In the genomic region with DNA sequence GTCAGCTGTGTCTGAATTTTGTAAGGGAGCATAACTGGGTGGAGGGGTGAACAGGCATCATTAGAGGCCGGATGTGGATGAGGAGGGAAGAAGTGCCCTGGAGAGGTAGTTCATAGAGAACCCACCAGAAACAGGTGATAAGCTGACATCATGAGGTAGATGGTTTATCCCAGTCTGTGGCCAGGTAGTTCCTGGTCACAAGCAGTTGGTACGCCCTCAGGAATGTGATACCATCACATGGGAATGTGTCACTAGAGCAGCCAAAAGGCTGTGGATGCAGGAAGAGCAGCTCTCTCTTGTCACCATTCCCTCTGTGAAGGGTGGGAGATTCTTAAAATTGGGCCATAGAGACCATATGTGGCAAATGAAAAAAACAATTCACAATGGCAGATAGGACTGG, we compare ENCODE assay signal across 13 cellular contexts. TPM values are rescaled to one million over a fixed set of nuclear protein-coding genes. Genes with fewer than 3 reads are reported as not detected.
DNase-seq lines count a peak whose midpoint lies in the region; ATAC-seq and TF ChIP-seq lines count a peak whose summit lies in the region.
"Had no signal": no experiment of that assay in that cellular context is flagged by ENCODE, and none has a peak within 500 bp of the region (broad histone marks: within the 10 kb centered on the region; RNA-seq: fewer than 3 reads in every experiment).

No MANE protein-coding gene starts in this region.

- H3K27me3 ChIP-seq in SJCRH30 (no peaks in the 10 kb centered on the region), skeletal muscle satellite cell (ENCODE audit: control insufficient read depth, insufficient read depth, low read length) (no peaks in the 10 kb centered on the region), endodermal cell (ENCODE audit: control insufficient read depth, insufficient read depth, low read length, poor library complexity, severe bottlenecking) (no peaks in the 10 kb centered on the region)

- H3K4me1 ChIP-seq in SJCRH30 (peaks cover 22% of the 10 kb centered on the region), skeletal muscle satellite cell (ENCODE audit: control insufficient read depth, insufficient read depth, low read length) (peaks cover 65% of the 10 kb centered on the region), endodermal cell (ENCODE audit: control insufficient read depth, insufficient read depth, low read length) (no peaks in the 10 kb centered on the region)

- peaks cover 53% of the 10 kb centered on the region for H3K4me1 Mint-ChIP-seq in T-helper 2 cell treated with Interferon-gamma antibody and Interleukin-4, amounts not matched to agents 5 μg/mL and 100 μg/mL, for 36 hours (ENCODE audit: low read depth)
- H3K4me1 Mint-ChIP-seq in endodermal cell, result peaks cover 8% of the 10 kb centered on the region

- no peaks in the 10 kb centered on the region for H3K27me3 Mint-ChIP-seq in T-helper 2 cell treated with Interferon-gamma antibody and Interleukin-4, amounts not matched to agents 5 μg/mL and 100 μg/mL, for 36 hours (ENCODE audit: low read depth)
- no peaks in the 10 kb centered on the region for H3K27me3 Mint-ChIP-seq in endodermal cell (ENCODE audit: insufficient read depth)

- DNase-seq in T-helper 2 cell treated with Interferon-gamma antibody and Interleukin-4, amounts not matched to agents 5 μg/mL and 100 μg/mL, for 36 hours (ENCODE audit: low spot score), result no peak
- DNase-seq in T-helper 2 cell (no peak), SJCRH30 (no peak), NCI-H82 (lab: John Stamatoyannopoulos, UW) (no peak), endodermal cell (no peak)
- no peak for DNase-seq in stimulated activated naive CD4-positive, alpha-beta T cell treated with Interleukin-2 at 50 U/mL for 16 hours (lab: John Stamatoyannopoulos, UW)
- DNase-seq: 8988T; effector CD4-positive, alpha-beta T cell; EL; NCI-H526 had no signal

- H3K4me3 ChIP-seq in SJCRH30 (no peak overlapping the region), skeletal muscle satellite cell (ENCODE audit: low read length) (no peak overlapping the region), endodermal cell (ENCODE audit: low read length) (no peak overlapping the region)

- peak; percentile 35 for ATAC-seq in esophagus mucosa

- H3K9ac ChIP-seq in skeletal muscle satellite cell (ENCODE audit: low read depth, low read length) (peak overlapping the region; percentile 18), endodermal cell (ENCODE audit: extremely low read depth, low read length, poor library complexity, severe bottlenecking) (no peak overlapping the region)

- no peak overlapping the region for H3K4me3 Mint-ChIP-seq in T-helper 2 cell treated with Interferon-gamma antibody and Interleukin-4, amounts not matched to agents 5 μg/mL and 100 μg/mL, for 36 hours
- no peak overlapping the region for H3K4me3 Mint-ChIP-seq in endodermal cell

- TF ChIP-seq CTCF in endodermal cell (conservative IDR thresholded peaks at IDR 0.05), result no peak

- H3K27ac ChIP-seq in SJCRH30 (peak overlapping the region; percentile 37; the same call in 1 of the 2 replicates), endodermal cell (ENCODE audit: low read depth, low read length) (no peak overlapping the region)

- H3K36me3 ChIP-seq in SJCRH30 (no peaks in the 10 kb centered on the region; the same call in 1 of the 2 replicates), skeletal muscle satellite cell (ENCODE audit: insufficient read depth, low read length) (peaks cover 5% of the 10 kb centered on the region), endodermal cell (ENCODE audit: control insufficient read depth, insufficient read depth, low read length) (peaks cover 5% of the 10 kb centered on the region)

- H3K36me3 Mint-ChIP-seq in T-helper 2 cell treated with Interferon-gamma antibody and Interleukin-4, amounts not matched to agents 5 μg/mL and 100 μg/mL, for 36 hours (ENCODE audit: low read depth), result peaks cover 49% of the 10 kb centered on the region
- H3K36me3 Mint-ChIP-seq in endodermal cell (ENCODE audit: low read depth), result peaks cover 18% of the 10 kb centered on the region

- no peaks in the 10 kb centered on the region for H3K9me3 Mint-ChIP-seq in T-helper 2 cell treated with Interferon-gamma antibody and Interleukin-4, amounts not matched to agents 5 μg/mL and 100 μg/mL, for 36 hours
- peaks cover 59% of the 10 kb centered on the region for H3K9me3 Mint-ChIP-seq in endodermal cell
- H3K9me3 Mint-ChIP-seq: T-helper 1 cell treated with Interleukin-12 subunit alpha and Interleukin-12 subunit beta and Interleukin-4 antibody, amounts not matched to agents 30 μg/mL and 1 μg/mL, for 36 hours had no signal

- H3K9me3 ChIP-seq in SJCRH30 (replicated peaks), result no peaks in the 10 kb centered on the region
- H3K9me3 ChIP-seq in skeletal muscle satellite cell (replicated peaks; ENCODE audit: low read length), result no peaks in the 10 kb centered on the region
- H3K9me3 ChIP-seq in endodermal cell (ENCODE audit: control insufficient read depth, low read length), result no peaks in the 10 kb centered on the region

- 93% methylated on average over 2 of the region's 2 CpGs; no CpG with 5 or more reads in 1 of the 2 experiments for WGBS in endodermal cell (ENCODE audit: insufficient coverage in 1 of 2, insufficient read length in 1 of 2), 2 experiments

- H3K4me2 ChIP-seq in skeletal muscle satellite cell (ENCODE audit: low read length), result peak overlapping the region; percentile 39

- H3K27ac Mint-ChIP-seq in T-helper 2 cell treated with Interferon-gamma antibody and Interleukin-4, amounts not matched to agents 5 μg/mL and 100 μg/mL, for 36 hours, result peak overlapping the region; percentile 65
- no peak overlapping the region for H3K27ac Mint-ChIP-seq in endodermal cell

RNA-seq across cellular contexts. Expression of a gene that starts 21.9 kb away (rescaled TPM):
- total RNA-seq in SJCRH30 (2014; rRNA removed; shearing (Covaris generic)), result 247 and 249 TPM in 2 replicates
- total RNA-seq in esophagus mucosa, result 139 TPM
- total RNA-seq in skeletal muscle satellite cell (2012; rRNA removed), result 315 and 428 TPM in 2 replicates
- 100 to 1,000 TPM; 141 to 188 TPM for total RNA-seq in endodermal cell
- 193 TPM for polyA plus RNA-seq in endodermal cell (2013, experiment 1 of 2)
- 187 TPM for polyA plus RNA-seq in endodermal cell (2013, experiment 2 of 2)
